ENCODE assay signal across 8 cellular contexts in the genomic region with DNA sequence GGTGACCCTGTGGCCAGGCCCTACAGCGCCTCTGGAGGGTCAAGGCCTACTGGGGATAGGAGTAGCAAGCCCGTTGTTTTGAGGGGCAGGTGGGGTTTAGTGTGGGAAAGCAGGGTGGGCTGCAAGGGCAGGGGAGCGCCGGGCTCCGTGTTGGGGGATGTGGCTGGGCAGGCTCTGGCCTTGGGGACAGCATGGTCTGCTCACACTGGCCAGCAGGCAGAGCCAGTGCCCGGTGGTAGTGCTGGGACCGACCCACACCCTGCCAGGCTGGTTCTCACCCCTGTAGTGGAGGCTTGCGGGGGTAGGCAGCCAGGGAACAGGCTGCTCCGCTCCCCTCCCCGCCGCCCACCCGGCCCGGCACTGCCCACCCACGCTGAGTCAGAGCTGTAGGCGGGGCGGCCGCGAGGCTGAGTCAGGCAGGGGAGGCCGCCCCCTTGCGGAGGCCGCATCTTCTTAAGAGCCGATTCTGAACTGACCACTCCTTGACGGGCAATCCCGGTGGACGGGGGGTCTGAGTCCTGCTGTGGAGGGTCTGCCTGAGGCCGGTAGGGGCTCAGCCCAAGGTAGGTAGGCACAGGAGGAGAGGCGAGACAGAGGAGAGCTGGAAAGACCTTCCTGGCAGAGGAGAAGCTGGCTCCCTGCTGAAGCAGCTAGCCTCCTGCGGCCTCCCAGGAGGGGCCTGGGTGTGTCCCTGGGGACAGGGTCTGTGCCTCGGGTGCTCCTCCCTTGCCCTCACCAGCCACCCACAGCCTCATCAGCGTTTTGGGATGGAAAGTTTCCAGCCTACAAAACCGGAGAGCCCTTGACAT.
DNase-seq lines count a peak whose midpoint lies in the region; ATAC-seq lines count a peak whose summit lies in the region.

No MANE protein-coding gene starts in this region.

- 5 to 6% methylated on average over 22 to 29 of the region's 31 CpGs for WGBS in GM23248 (ENCODE audit: low coverage in 1 of 2, low lambda C conversion rate in 2 of 2, missing lambda C conversion rate in 2 of 2), 2 experiments

- peak overlapping the region; percentile 77 for H3K27ac ChIP-seq in GM23248

- peak; percentile 71 for ATAC-seq in left ventricle myocardium superior
- no peak for ATAC-seq in GM19351 (IDR thresholded peaks at IDR 0.05; ENCODE audit: unreplicated experiment)

- H3K9me3 ChIP-seq in GM23248 (ENCODE audit: low read depth) = no peaks in the 10 kb centered on the region

- no peaks in the 10 kb centered on the region for H4K20me1 ChIP-seq in GM23248 (ENCODE audit: insufficient read depth)

- peak overlapping the region; percentile 66 for H3K4me3 ChIP-seq in GM23248

- peak overlapping the region; percentile 87 for H3K9ac ChIP-seq in GM23248

- no peaks in the 10 kb centered on the region for H3K9me2 ChIP-seq in GM23248 (ENCODE audit: insufficient read depth)

- peaks cover 42% of the 10 kb centered on the region for H3K4me1 ChIP-seq in GM23248 (ENCODE audit: insufficient read depth)

- DNase-seq in GM23248 (peak; percentile 94), SK-MEL-5 (ENCODE audit: low read depth, low spot score) (peak; percentile 87), anterior cingulate cortex (lab: John Stamatoyannopoulos, UW) (peak in 56 of 58 donors; percentile 18 to 83 (median 58)), left ventricle myocardium superior (peak; percentile 89), renal cortical epithelial cell (ENCODE audit: low read depth) (peak; percentile 49), NCI-H748 (lab: John Stamatoyannopoulos, UW; ENCODE audit: unreplicated experiment) (no peak), AML-193 (lab: John Stamatoyannopoulos, UW) (no peak)

- in situ Hi-C loops in GM23248 (cut with MboI) (no loop called here), SK-MEL-5 (cut with HindIII; ENCODE audit: low pct_unique_long_range_greater_than_20kb, low sequenced_read_pairs) (no loop called here)

- intact Hi-C loops in left ventricle myocardium superior (cut with micrococcal nuclease) = no loop called here

- H3K36me3 ChIP-seq in GM23248 (ENCODE audit: low read depth) = no peaks in the 10 kb centered on the region

- H3F3A ChIP-seq in GM23248 (ENCODE audit: insufficient read depth) = 0 out of 2 replicates have a peak, but pooled peaks cover 8% of the 10 kb centered on the region

- no peaks in the 10 kb centered on the region for H3K27me3 ChIP-seq in GM23248 (replicated peaks; ENCODE audit: insufficient read depth)

- H3K79me2 ChIP-seq in GM23248 (ENCODE audit: insufficient read depth) = no peaks in the 10 kb centered on the region

- peak overlapping the region; percentile 62 for H2AFZ ChIP-seq in GM23248

- peak overlapping the region; percentile 85 for H3K4me2 ChIP-seq in GM23248 (ENCODE audit: unreplicated experiment)

Comparison
In these comparisons a context has a peak if more than half of its experiments do, and no peak if none do; other contexts are left out.
1. DNase-seq: peak in GM23248 (single experiment), SK-MEL-5 (single experiment), anterior cingulate cortex (56 of 58), left ventricle myocardium superior (single experiment) and renal cortical epithelial cell (single experiment); none in NCI-H748 (single experiment) and AML-193 (0 of 2).